1 cellular context compared by ENCODE assay signal in genomic region chr1:155513300-155513926, GRCh38.
TF ChIP-seq lines count a peak whose summit lies in the region.

No MANE protein-coding gene starts in this region.

TF ChIP-seq in K562, 482 proteins besides CTCF, POLR2A, EP300 and RAD21 (continued from another document):
- TF ChIP-seq, protein P1, sequence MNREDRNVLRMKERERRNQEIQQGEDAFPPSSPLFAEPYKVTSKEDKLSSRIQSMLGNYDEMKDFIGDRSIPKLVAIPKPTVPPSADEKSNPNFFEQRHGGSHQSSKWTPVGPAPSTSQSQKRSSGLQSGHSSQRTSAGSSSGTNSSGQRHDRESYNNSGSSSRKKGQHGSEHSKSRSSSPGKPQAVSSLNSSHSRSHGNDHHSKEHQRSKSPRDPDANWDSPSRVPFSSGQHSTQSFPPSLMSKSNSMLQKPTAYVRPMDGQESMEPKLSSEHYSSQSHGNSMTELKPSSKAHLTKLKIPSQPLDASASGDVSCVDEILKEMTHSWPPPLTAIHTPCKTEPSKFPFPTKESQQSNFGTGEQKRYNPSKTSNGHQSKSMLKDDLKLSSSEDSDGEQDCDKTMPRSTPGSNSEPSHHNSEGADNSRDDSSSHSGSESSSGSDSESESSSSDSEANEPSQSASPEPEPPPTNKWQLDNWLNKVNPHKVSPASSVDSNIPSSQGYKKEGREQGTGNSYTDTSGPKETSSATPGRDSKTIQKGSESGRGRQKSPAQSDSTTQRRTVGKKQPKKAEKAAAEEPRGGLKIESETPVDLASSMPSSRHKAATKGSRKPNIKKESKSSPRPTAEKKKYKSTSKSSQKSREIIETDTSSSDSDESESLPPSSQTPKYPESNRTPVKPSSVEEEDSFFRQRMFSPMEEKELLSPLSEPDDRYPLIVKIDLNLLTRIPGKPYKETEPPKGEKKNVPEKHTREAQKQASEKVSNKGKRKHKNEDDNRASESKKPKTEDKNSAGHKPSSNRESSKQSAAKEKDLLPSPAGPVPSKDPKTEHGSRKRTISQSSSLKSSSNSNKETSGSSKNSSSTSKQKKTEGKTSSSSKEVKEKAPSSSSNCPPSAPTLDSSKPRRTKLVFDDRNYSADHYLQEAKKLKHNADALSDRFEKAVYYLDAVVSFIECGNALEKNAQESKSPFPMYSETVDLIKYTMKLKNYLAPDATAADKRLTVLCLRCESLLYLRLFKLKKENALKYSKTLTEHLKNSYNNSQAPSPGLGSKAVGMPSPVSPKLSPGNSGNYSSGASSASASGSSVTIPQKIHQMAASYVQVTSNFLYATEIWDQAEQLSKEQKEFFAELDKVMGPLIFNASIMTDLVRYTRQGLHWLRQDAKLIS (CRISPR knock-in tag; IDR thresholded peaks at IDR 0.05): no peak
- TF ChIP-seq IRF9 (tag; IDR thresholded peaks at IDR 0.05) (no peak), SMAD2 (IDR thresholded peaks at IDR 0.05; ENCODE audit: low read depth, low read length) (no peak), ATF6 (CRISPR knock-in tag; IDR thresholded peaks at IDR 0.05) (no peak), CEBPG (CRISPR knock-in tag; IDR thresholded peaks at IDR 0.05) (no peak), CEBPG (tag; conservative IDR thresholded peaks at IDR 0.05 in 1 of 2, IDR thresholded peaks at IDR 0.05 in 1 of 2) (no peak), ZNF140 (CRISPR knock-in tag; IDR thresholded peaks at IDR 0.05) (no peak), SMAD3 (CRISPR knock-in tag; conservative IDR thresholded peaks at IDR 0.05) (no peak), ZNF121 (CRISPR knock-in tag; conservative IDR thresholded peaks at IDR 0.05) (no peak), ZNF197 (CRISPR knock-in tag; IDR thresholded peaks at IDR 0.05; ENCODE audit: low read depth) (no peak), ERF (CRISPR knock-in tag; IDR thresholded peaks at IDR 0.05) (no peak), HSF4 (CRISPR knock-in tag; IDR thresholded peaks at IDR 0.05; ENCODE audit: borderline replicate concordance) (no peak)
- TF ChIP-seq, protein P2, sequence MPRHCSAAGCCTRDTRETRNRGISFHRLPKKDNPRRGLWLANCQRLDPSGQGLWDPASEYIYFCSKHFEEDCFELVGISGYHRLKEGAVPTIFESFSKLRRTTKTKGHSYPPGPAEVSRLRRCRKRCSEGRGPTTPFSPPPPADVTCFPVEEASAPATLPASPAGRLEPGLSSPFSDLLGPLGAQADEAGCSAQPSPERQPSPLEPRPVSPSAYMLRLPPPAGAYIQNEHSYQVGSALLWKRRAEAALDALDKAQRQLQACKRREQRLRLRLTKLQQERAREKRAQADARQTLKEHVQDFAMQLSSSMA (CRISPR knock-in tag; IDR thresholded peaks at IDR 0.05): no peak
